Comparison of ENCODE assay signal across 14 cellular contexts in the genomic region with DNA sequence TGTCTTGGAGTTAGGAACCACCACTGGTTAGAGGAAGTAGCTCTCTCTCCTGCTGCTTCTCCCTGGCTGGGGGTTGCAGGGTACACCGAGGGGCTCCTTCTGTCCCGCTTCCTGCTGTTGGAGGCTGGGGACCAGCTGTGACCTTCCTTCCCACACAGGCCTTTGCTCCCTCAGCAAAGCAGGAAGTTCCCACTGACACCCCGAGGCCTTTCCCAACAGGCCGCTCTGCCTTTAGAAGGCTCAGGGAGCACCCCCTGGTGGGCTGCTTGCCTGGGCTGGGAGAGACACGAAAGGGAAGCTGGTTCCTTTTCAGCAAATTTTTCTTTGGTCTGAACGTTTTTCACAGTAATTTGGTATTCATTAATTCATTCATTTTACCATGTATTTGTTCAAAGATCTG.
DNase-seq lines count a peak whose midpoint lies in the region; ATAC-seq and TF ChIP-seq lines count a peak whose summit lies in the region.
"Had no signal": no experiment of that assay in that cellular context is flagged by ENCODE, and none has a peak within 500 bp of the region (broad histone marks: within the 10 kb centered on the region; RNA-seq: fewer than 3 reads in every experiment).

No MANE protein-coding gene starts in this region.

- no peak overlapping the region for H2AFZ ChIP-seq in HCT116 (ENCODE audit: low read depth, low read length, poor library complexity, severe bottlenecking)
- no peak overlapping the region for H2AFZ ChIP-seq in hepatocyte

- H3K4me1 ChIP-seq in HCT116 (ENCODE audit: control insufficient read depth in 1 of 2, insufficient read depth in 2 of 2, low read length in 2 of 2) (no peaks in the 10 kb centered on the region), hepatocyte (ENCODE audit: insufficient read depth) (no peaks in the 10 kb centered on the region)

- CTCF ChIA-PET in AG04449 (lab: Yijun Ruan, JAX) (interaction anchor here (1.2 kb wide), 1 partner anchor 72 kb away, joined by 4 read pairs; no protein-coding TSS in a partner anchor), HCT116 (lab: Charles Lee) (interaction anchor here (1.0 kb wide), 1 partner anchor 78 kb away, joined by 3 read pairs; no protein-coding TSS in a partner anchor)

- no peak overlapping the region for H3K9ac ChIP-seq in HCT116 (ENCODE audit: low read length)

- H3K4me2 ChIP-seq in HCT116 (ENCODE audit: low read length), result no peak overlapping the region
- H3K4me2 ChIP-seq in hepatocyte, result no peak overlapping the region

- H3K9me2 ChIP-seq in HCT116 (ENCODE audit: insufficient read depth) (no peaks in the 10 kb centered on the region), hepatocyte (replicated peaks; ENCODE audit: insufficient read depth) (no peaks in the 10 kb centered on the region)

- ATAC-seq in HCT116 (peak; percentile 72), SK-N-SH treated with all-trans-retinoic acid at 6 μM for 48 hours (0 out of 3 replicates have a peak, but pooled peaks have one; percentile 31), GM21526 (IDR thresholded peaks at IDR 0.05; ENCODE audit: low FRiP score, unreplicated experiment) (no peak), GM21529 (IDR thresholded peaks at IDR 0.05; ENCODE audit: unreplicated experiment) (no peak)

- H3K9me3 ChIP-seq in HCT116 (ENCODE audit: control insufficient read depth in 1 of 2, insufficient read depth in 1 of 2, low read depth in 1 of 2, low read length in 2 of 2) (no peaks in the 10 kb centered on the region), hepatocyte (ENCODE audit: low read depth) (no peaks in the 10 kb centered on the region)

- H3K4me3 Mint-ChIP-seq in CD14-positive monocyte, result no peak overlapping the region
- H3K4me3 Mint-ChIP-seq: naive B cell; stimulated activated naive CD8-positive, alpha-beta T cell treated with anti-CD3 and anti-CD28 coated beads, Interleukin-15, Interleukin-2, amounts not matched to agents 100 ng/mL and 50 ng/mL, for 24 hours had no signal

- POLR2A ChIA-PET in AG04449 (lab: Yijun Ruan, JAX), result no interaction called here
- POLR2A ChIA-PET in HCT116 (lab: Charles Lee), result no interaction called here

- H3K27ac ChIP-seq in HCT116 (ENCODE audit: low read depth, low read length) (no peak overlapping the region), hepatocyte (no peak overlapping the region)

- no peaks in the 10 kb centered on the region for H3K4me1 Mint-ChIP-seq in CD14-positive monocyte
- H3K4me1 Mint-ChIP-seq: naive B cell had no signal

- H3K27me3 ChIP-seq in HCT116 (ENCODE audit: insufficient read depth, low read length) (no peaks in the 10 kb centered on the region), hepatocyte (no peaks in the 10 kb centered on the region)

- intact Hi-C loops in HCT116 (cut with micrococcal nuclease), result no loop called here
- intact Hi-C loops in CD14-positive monocyte (cut with micrococcal nuclease), result no loop called here

- H4K20me1 ChIP-seq in HCT116 (ENCODE audit: insufficient read depth) (no peaks in the 10 kb centered on the region), hepatocyte (ENCODE audit: insufficient read depth, poor library complexity, severe bottlenecking) (no peaks in the 10 kb centered on the region)

- H3K27me3 Mint-ChIP-seq in CD14-positive monocyte (ENCODE audit: low read depth in 3 of 3), result peaks cover under 1 to 8% (median 2%) of the 10 kb centered on the region in 3 donors

- TF ChIP-seq POLR2A in HCT116 (IDR thresholded peaks at IDR 0.05; ENCODE audit: borderline replicate concordance, extremely low read depth, insufficient read depth, insufficient read length), result no peak

- no peaks in the 10 kb centered on the region for H3K79me2 ChIP-seq in HCT116 (ENCODE audit: insufficient read depth, low read length)
- H3K79me2 ChIP-seq in hepatocyte, result no peaks in the 10 kb centered on the region

- H3K9me3 Mint-ChIP-seq in CD14-positive monocyte, result peaks cover 0 to 10% (median 2%) of the 10 kb centered on the region in 7 donors
- H3K9me3 Mint-ChIP-seq: stimulated activated naive CD8-positive, alpha-beta T cell treated with anti-CD3 and anti-CD28 coated beads, Interleukin-15, Interleukin-2, amounts not matched to agents 100 ng/mL and 50 ng/mL, for 24 hours had no signal

- 41% methylated on average over 6 of the region's 6 CpGs for WGBS in hepatocyte (ENCODE audit: low lambda C conversion rate, missing lambda C conversion rate)

- TF ChIP-seq RAD21 in HCT116 (IDR thresholded peaks at IDR 0.05; ENCODE audit: low read depth), result peak; percentile 61

- DNase-seq in AG04449 (ENCODE audit: low read depth, low spot score), result no peak
- no peak for DNase-seq in HCT116 (ENCODE audit: low read depth, low spot score)
- DNase-seq in hepatocyte (ENCODE audit: low spot score), result peak; percentile 68
- no peak for DNase-seq in NK-92 treated with Interleukin-12 subunit alpha and Interleukin-12 subunit beta, amount 100 ng/mL, for 24 hours (lab: John Stamatoyannopoulos, UW)
- DNase-seq in CD14-positive monocyte (ENCODE audit: low spot score), result no peak
- DNase-seq: activated naive CD4-positive, alpha-beta T cell treated with anti-CD3 and anti-CD28 coated beads, Interleukin-2, amount 50 U/mL, for 16 hours; AML-193; HCEC 1CT; MV-4-11; naive B cell had no signal

- peak; percentile 18 for TF ChIP-seq CTCF in AG04449 (IDR thresholded peaks at IDR 0.05; ENCODE audit: insufficient read depth, low read length, missing control alignments)
- TF ChIP-seq CTCF in HCT116 (IDR thresholded peaks at IDR 0.05 in 2 of 3, conservative IDR thresholded peaks at IDR 0.05 in 1 of 3; ENCODE audit: borderline replicate concordance in 1 of 3, insufficient read depth in 1 of 3, low read depth in 2 of 3, low read length in 2 of 3), result peak; percentile 35 to 38 (median 37); a peak in 4 of 6 replicates
- TF ChIP-seq CTCF in hepatocyte (IDR thresholded peaks at IDR 0.05; ENCODE audit: poor library complexity), result peak; percentile 49
- no peak for TF ChIP-seq CTCF in CD14-positive monocyte (IDR thresholded peaks at IDR 0.05)

- no peaks in the 10 kb centered on the region for H3K36me3 Mint-ChIP-seq in CD14-positive monocyte
- H3K36me3 Mint-ChIP-seq: naive B cell had no signal

- no peak overlapping the region for H3K27ac Mint-ChIP-seq in CD14-positive monocyte
- H3K27ac Mint-ChIP-seq: naive B cell; stimulated activated naive CD8-positive, alpha-beta T cell treated with anti-CD3 and anti-CD28 coated beads, Interleukin-15, Interleukin-2, amounts not matched to agents 100 ng/mL and 50 ng/mL, for 24 hours had no signal

- H3K36me3 ChIP-seq in HCT116 (ENCODE audit: control insufficient read depth in 1 of 2, insufficient read depth in 2 of 2, low read length in 2 of 2) (no peaks in the 10 kb centered on the region), hepatocyte (replicated peaks; ENCODE audit: insufficient read depth, low read depth) (no peaks in the 10 kb centered on the region)

- RAD21 ChIA-PET in HCT116 (lab: Charles Lee; ENCODE audit: low non-redundant PET in 1 of 2, low total read pairs in 2 of 2, uncharacterized antibody in 2 of 2, unreplicated experiment in 2 of 2), result interaction anchor here in 1 of 2 experiments (0.8 kb wide), 1 partner anchor 72 kb away, joined by 3 read pairs; no protein-coding TSS in a partner anchor

- no TSS peak for BruUV-seq in HCT116 (replicated peaks; lab: Mats Ljungman, UMichigan)

- H3K4me3 ChIP-seq in AG04449 (ENCODE audit: low read depth, low read length) (no peak overlapping the region), HCT116 (replicated peaks in 1 of 2; ENCODE audit: low read depth in 1 of 2, low read length in 2 of 2) (no peak overlapping the region), hepatocyte (no peak overlapping the region)

TF ChIP-seq in HCT116, 20 proteins besides CTCF, POLR2A, EP300 and RAD21:
- no peak for TF ChIP-seq ZNF274 (IDR thresholded peaks at IDR 0.05; ENCODE audit: low read depth, low read length)
- no peak for TF ChIP-seq EZH2phosphoT487 (IDR thresholded peaks at IDR 0.05; ENCODE audit: borderline replicate concordance)
TF ChIP-seq in HCT116: peak in this region for 0.

TF ChIP-seq in SK-N-SH treated with all-trans-retinoic acid at 6 μM for 48 hours, 23 proteins besides CTCF, POLR2A, EP300 and RAD21 (continues in another document):
- TF ChIP-seq, protein P1, sequence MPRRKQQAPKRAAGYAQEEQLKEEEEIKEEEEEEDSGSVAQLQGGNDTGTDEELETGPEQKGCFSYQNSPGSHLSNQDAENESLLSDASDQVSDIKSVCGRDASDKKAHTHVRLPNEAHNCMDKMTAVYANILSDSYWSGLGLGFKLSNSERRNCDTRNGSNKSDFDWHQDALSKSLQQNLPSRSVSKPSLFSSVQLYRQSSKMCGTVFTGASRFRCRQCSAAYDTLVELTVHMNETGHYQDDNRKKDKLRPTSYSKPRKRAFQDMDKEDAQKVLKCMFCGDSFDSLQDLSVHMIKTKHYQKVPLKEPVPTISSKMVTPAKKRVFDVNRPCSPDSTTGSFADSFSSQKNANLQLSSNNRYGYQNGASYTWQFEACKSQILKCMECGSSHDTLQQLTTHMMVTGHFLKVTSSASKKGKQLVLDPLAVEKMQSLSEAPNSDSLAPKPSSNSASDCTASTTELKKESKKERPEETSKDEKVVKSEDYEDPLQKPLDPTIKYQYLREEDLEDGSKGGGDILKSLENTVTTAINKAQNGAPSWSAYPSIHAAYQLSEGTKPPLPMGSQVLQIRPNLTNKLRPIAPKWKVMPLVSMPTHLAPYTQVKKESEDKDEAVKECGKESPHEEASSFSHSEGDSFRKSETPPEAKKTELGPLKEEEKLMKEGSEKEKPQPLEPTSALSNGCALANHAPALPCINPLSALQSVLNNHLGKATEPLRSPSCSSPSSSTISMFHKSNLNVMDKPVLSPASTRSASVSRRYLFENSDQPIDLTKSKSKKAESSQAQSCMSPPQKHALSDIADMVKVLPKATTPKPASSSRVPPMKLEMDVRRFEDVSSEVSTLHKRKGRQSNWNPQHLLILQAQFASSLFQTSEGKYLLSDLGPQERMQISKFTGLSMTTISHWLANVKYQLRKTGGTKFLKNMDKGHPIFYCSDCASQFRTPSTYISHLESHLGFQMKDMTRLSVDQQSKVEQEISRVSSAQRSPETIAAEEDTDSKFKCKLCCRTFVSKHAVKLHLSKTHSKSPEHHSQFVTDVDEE (CRISPR knock-in tag; IDR thresholded peaks at IDR 0.05), result no peak
- TF ChIP-seq ZFP30 (CRISPR knock-in tag; IDR thresholded peaks at IDR 0.05) (no peak), ZC3H10 (CRISPR knock-in tag; IDR thresholded peaks at IDR 0.05) (no peak)
- TF ChIP-seq, protein P2, sequence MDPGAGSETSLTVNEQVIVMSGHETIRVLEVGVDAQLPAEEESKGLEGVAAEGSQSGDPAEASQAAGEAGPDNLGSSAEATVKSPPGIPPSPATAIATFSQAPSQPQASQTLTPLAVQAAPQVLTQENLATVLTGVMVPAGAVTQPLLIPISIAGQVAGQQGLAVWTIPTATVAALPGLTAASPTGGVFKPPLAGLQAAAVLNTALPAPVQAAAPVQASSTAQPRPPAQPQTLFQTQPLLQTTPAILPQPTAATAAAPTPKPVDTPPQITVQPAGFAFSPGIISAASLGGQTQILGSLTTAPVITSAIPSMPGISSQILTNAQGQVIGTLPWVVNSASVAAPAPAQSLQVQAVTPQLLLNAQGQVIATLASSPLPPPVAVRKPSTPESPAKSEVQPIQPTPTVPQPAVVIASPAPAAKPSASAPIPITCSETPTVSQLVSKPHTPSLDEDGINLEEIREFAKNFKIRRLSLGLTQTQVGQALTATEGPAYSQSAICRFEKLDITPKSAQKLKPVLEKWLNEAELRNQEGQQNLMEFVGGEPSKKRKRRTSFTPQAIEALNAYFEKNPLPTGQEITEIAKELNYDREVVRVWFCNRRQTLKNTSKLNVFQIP (CRISPR knock-in tag; IDR thresholded peaks at IDR 0.05; ENCODE audit: borderline replicate concordance, low read depth), result no peak

Comparison
In these comparisons a context has a peak if more than half of its experiments do, and no peak if none do; other contexts are left out.
1. ATAC-seq: peak in HCT116 (single experiment) and SK-N-SH treated with all-trans-retinoic acid at 6 μM for 48 hours (single experiment); none in GM21526 (single experiment) and GM21529 (single experiment).